Comparison of ENCODE assay signal across 19 cellular contexts in genomic region chr9:101453776-101454570, GRCh38. TPM values are rescaled to one million over a fixed set of nuclear protein-coding genes. Genes with fewer than 3 reads are reported as not detected.
"Had no signal": no experiment of that assay in that cellular context is flagged by ENCODE, and none has a peak within 500 bp of the region (broad histone marks: within the 10 kb centered on the region; RNA-seq: fewer than 3 reads in every experiment).

No MANE protein-coding gene starts in this region.

- DNase-seq: activated CD4-positive, alpha-beta T cell treated with anti-CD3 and anti-CD28 coated beads for 48 hours; activated naive CD4-positive, alpha-beta T cell; dermis blood vessel endothelial cell; hippocampal formation; lower lobe of right lung; naive thymus-derived CD8-positive, alpha-beta T cell; nucleus accumbens; right lobe of liver; stimulated activated CD4-positive, alpha-beta T cell treated with anti-CD3 and anti-CD28 coated beads, Interleukin-12 subunit alpha, Interleukin-12 subunit beta, amount 100 ng/mL, for 4 hours; stimulated activated naive CD4-positive, alpha-beta T cell; substantia nigra; T-helper 1 cell; transverse colon; WERI-Rb-1 had no signal

- H3K4me1 ChIP-seq: right lobe of liver had no signal

- H3K27ac ChIP-seq: lower lobe of right lung, right lobe of liver, transverse colon, WERI-Rb-1 had no signal

- H3K36me3 ChIP-seq: lower lobe of right lung, right lobe of liver, transverse colon, WERI-Rb-1 had no signal

- H3K27me3 ChIP-seq: right lobe of liver, transverse colon had no signal

- H3K4me3 ChIP-seq: lower lobe of right lung, right lobe of liver, transverse colon had no signal

- H3K4me3 Mint-ChIP-seq: activated T-helper 1 cell treated with anti-CD3 and anti-CD28 coated beads, Interleukin-12 subunit alpha, Interleukin-12 subunit beta, Interleukin-2, Interleukin-4 antibody, amounts not matched to agents 30 ng/mL and 10 ng/mL and 1 ng/mL, durations not matched to agents 14 hours and 24 hours and 36 hours; central memory CD8-positive, alpha-beta T cell; naive thymus-derived CD8-positive, alpha-beta T cell had no signal

- H3K9me3 Mint-ChIP-seq: activated T-helper 1 cell treated with anti-CD3 and anti-CD28 coated beads, Interleukin-12 subunit alpha, Interleukin-12 subunit beta, Interleukin-2, Interleukin-4 antibody, amounts not matched to agents 30 ng/mL and 10 ng/mL and 1 ng/mL, durations not matched to agents 14 hours and 24 hours and 36 hours; central memory CD8-positive, alpha-beta T cell had no signal

- ATAC-seq: esophagus mucosa; lower lobe of right lung; naive thymus-derived CD8-positive, alpha-beta T cell; right lobe of liver had no signal

- H3K9me3 ChIP-seq: lower lobe of right lung, right lobe of liver, transverse colon had no signal

- H3K27ac Mint-ChIP-seq: activated T-helper 1 cell treated with anti-CD3 and anti-CD28 coated beads, Interleukin-12 subunit alpha, Interleukin-12 subunit beta, Interleukin-2, Interleukin-4 antibody, amounts not matched to agents 30 ng/mL and 10 ng/mL and 1 ng/mL, durations not matched to agents 14 hours and 24 hours and 36 hours; naive thymus-derived CD8-positive, alpha-beta T cell; progenitor cell of endocrine pancreas had no signal

RNA-seq across cellular contexts. Expression of gene ALDOB, which starts 18.4 kb away (rescaled TPM):
- total RNA-seq: activated T-helper 1 cell treated with anti-CD3 and anti-CD28 coated beads, Interleukin-12 subunit alpha, Interleukin-12 subunit beta, Interleukin-2, Interleukin-4 antibody, amounts not matched to agents 30 ng/mL and 10 ng/mL and 1 ng/mL, durations not matched to agents 14 hours and 24 hours and 36 hours; naive thymus-derived CD8-positive, alpha-beta T cell; progenitor cell of endocrine pancreas; SK-MEL-5 had no signal
- polyA plus RNA-seq: naive thymus-derived CD8-positive, alpha-beta T cell had no signal
